In genomic region chr17:36631022-36631421, GRCh38 we compare ENCODE assay signal across 28 cellular contexts.
"Had no signal": no experiment of that assay in that cellular context is flagged by ENCODE, and none has a peak within 500 bp of the region (broad histone marks: within the 10 kb centered on the region; RNA-seq: fewer than 3 reads in every experiment).

No MANE protein-coding gene starts in this region.

- FAIRE-seq: colon, endometrium, islet of Langerhans, keratinocyte had no signal

- DNase-seq: dermis blood vessel endothelial cell; dorsolateral prefrontal cortex; effector CD4-positive, alpha-beta T cell; effector memory CD4-positive, alpha-beta T cell; erythroblast; esophagus squamous epithelium; foreskin fibroblast; foreskin melanocyte; gastrocnemius medialis; glutamatergic neuron; head of caudate nucleus; heart right ventricle; hippocampal formation; left cardiac atrium; left lung; left ventricle myocardium superior; lower lobe of right lung; mesenchymal stem cell; mucosa of descending colon; naive B cell had no signal

- H3K9me3 ChIP-seq: esophagus squamous epithelium, gastrocnemius medialis, heart right ventricle, left lung, lower lobe of right lung, mucosa of descending colon had no signal

- H3K27ac ChIP-seq: coronary artery, dorsolateral prefrontal cortex, epithelial cell of prostate, esophagus squamous epithelium, gastrocnemius medialis, heart right ventricle, left lung, lower lobe of right lung had no signal

- H3K4me1 ChIP-seq: left lung, lower lobe of right lung had no signal

- H3K27me3 ChIP-seq: dorsolateral prefrontal cortex had no signal

- H3K9me3 Mint-ChIP-seq: mesothelial cell of epicardium, naive B cell had no signal

- ATAC-seq: esophagus mucosa, gastrocnemius medialis, heart right ventricle, left cardiac atrium, left lung, left ventricle myocardium superior, lower lobe of right lung, mucosa of descending colon had no signal

- H3K4me3 Mint-ChIP-seq: mesothelial cell of epicardium, naive B cell had no signal

- H3K36me3 Mint-ChIP-seq: mesothelial cell of epicardium, naive B cell had no signal

- H3K36me3 ChIP-seq: esophagus squamous epithelium, gastrocnemius medialis, heart right ventricle, left lung, lower lobe of right lung had no signal

- H3K4me3 ChIP-seq: coronary artery, dorsolateral prefrontal cortex, esophagus squamous epithelium, gastrocnemius medialis, heart right ventricle, left lung, lower lobe of right lung, mucosa of descending colon had no signal

- H3K27ac Mint-ChIP-seq: mesothelial cell of epicardium, naive B cell had no signal
